28 cellular contexts compared by ENCODE assay signal in genomic region chr15:70212963-70213315, GRCh38.
"Had no signal": no experiment of that assay in that cellular context is flagged by ENCODE, and none has a peak within 500 bp of the region (broad histone marks: within the 10 kb centered on the region; RNA-seq: fewer than 3 reads in every experiment).

No MANE protein-coding gene starts in this region.

- H3K27me3 Mint-ChIP-seq: activated CD4-positive, alpha-beta memory T cell treated with anti-CD3 and anti-CD28 coated beads for 36 hours; activated T-helper 17 cell treated with anti-CD3 and anti-CD28 coated beads, Interleukin-2, amount 50 U/mL, for 72 hours had no signal

- H3K27me3 ChIP-seq: ascending aorta, Peyer's patch had no signal

- H3K4me1 Mint-ChIP-seq: activated CD4-positive, alpha-beta T cell treated with anti-CD3 and anti-CD28 coated beads, Interleukin-2, amount 10 ng/mL, durations not matched to agents 7 days and 5 days; activated T-helper 17 cell treated with anti-CD3 and anti-CD28 coated beads, Interleukin-2, amount 50 U/mL, for 72 hours had no signal

- H3K4me1 ChIP-seq: ascending aorta, Peyer's patch, SJCRH30 had no signal

- H3K9ac ChIP-seq: KMS-11, SK-N-SH had no signal

- H3K36me3 ChIP-seq: ascending aorta, brain microvascular endothelial cell, Peyer's patch, SJCRH30 had no signal

- H3K9me3 ChIP-seq: ascending aorta, Peyer's patch, SK-N-SH had no signal

- ATAC-seq: activated T-helper 17 cell treated with anti-CD3 and anti-CD28 coated beads, Interleukin-2, amount 50 U/mL, for 72 hours had no signal

- H3K4me3 ChIP-seq: ascending aorta, Peyer's patch, SJCRH30 had no signal

- H3K4me3 Mint-ChIP-seq: activated CD4-positive, alpha-beta memory T cell treated with anti-CD3 and anti-CD28 coated beads for 36 hours; activated CD4-positive, alpha-beta T cell treated with anti-CD3 and anti-CD28 coated beads, Interleukin-2, amount 10 ng/mL, durations not matched to agents 7 days and 5 days; activated naive CD4-positive, alpha-beta T cell treated with anti-CD3 and anti-CD28 coated beads for 36 hours; activated T-helper 17 cell treated with anti-CD3 and anti-CD28 coated beads, Interleukin-2, amount 50 U/mL, for 72 hours had no signal

- DNase-seq: activated CD4-positive, alpha-beta memory T cell treated with anti-CD3 and anti-CD28 coated beads for 36 hours; activated CD4-positive, alpha-beta T cell treated with anti-CD3 and anti-CD28 coated beads, Interleukin-2, amount 10 ng/mL, durations not matched to agents 7 days and 5 days; activated CD4-positive, CD25-positive, alpha-beta regulatory T cell; activated CD8-positive, alpha-beta memory T cell treated with anti-CD3 and anti-CD28 coated beads for 24 hours; activated gamma-delta T cell; activated naive CD4-positive, alpha-beta T cell treated with anti-CD3 and anti-CD28 coated beads for 36 hours; activated T-cell treated with anti-CD3 and anti-CD28 coated beads, Interleukin-2, amount 50 U/mL, for 48 hours; amniotic stem cell; brain microvascular endothelial cell; cerebellar nuclear complex; NCI-H1092; NCI-H1930; NCI-H2171; NCI-H2227 treated with DMSO at 0.1 percent for 48 hours; NCI-H446 treated with DMSO at 0.1 percent for 48 hours; NCI-H524 treated with DMSO at 0.1 percent for 48 hours; NCI-H82; OCI-M1; Peyer's patch; Right ventricle myocardium superior; SJCRH30; SK-N-SH; T-helper 1 cell had no signal

- H3K27ac Mint-ChIP-seq: activated CD4-positive, alpha-beta memory T cell treated with anti-CD3 and anti-CD28 coated beads for 36 hours; activated CD4-positive, alpha-beta T cell treated with anti-CD3 and anti-CD28 coated beads, Interleukin-2, amount 10 ng/mL, durations not matched to agents 7 days and 5 days; activated naive CD4-positive, alpha-beta T cell treated with anti-CD3 and anti-CD28 coated beads for 36 hours; activated T-helper 17 cell treated with anti-CD3 and anti-CD28 coated beads, Interleukin-2, amount 50 U/mL, for 72 hours had no signal

- H3K4me2 ChIP-seq: KMS-11, SK-N-SH had no signal

- H3K9me3 Mint-ChIP-seq: activated CD4-positive, alpha-beta memory T cell treated with anti-CD3 and anti-CD28 coated beads for 36 hours; activated CD4-positive, alpha-beta T cell treated with anti-CD3 and anti-CD28 coated beads, Interleukin-2, amount 10 ng/mL, durations not matched to agents 7 days and 5 days; activated naive CD4-positive, alpha-beta T cell treated with anti-CD3 and anti-CD28 coated beads for 36 hours; activated T-helper 17 cell treated with anti-CD3 and anti-CD28 coated beads, Interleukin-2, amount 50 U/mL, for 72 hours had no signal

- H3K27ac ChIP-seq: ascending aorta, brain microvascular endothelial cell, KMS-11, Peyer's patch, RWPE1, SJCRH30, VCaP had no signal

- H3K36me3 Mint-ChIP-seq: activated CD4-positive, alpha-beta memory T cell treated with anti-CD3 and anti-CD28 coated beads for 36 hours had no signal
